In genomic region chr4:143773998-143774898, GRCh38 we compare ENCODE assay signal across 8 cellular contexts.
A peak's percentile ranks its signal among the peaks of the same experiment; 100 is the strongest.
DNase-seq lines count a peak whose midpoint lies in the region; ATAC-seq, FAIRE-seq and TF ChIP-seq lines count a peak whose summit lies in the region.

No MANE protein-coding gene starts in this region.

- FAIRE-seq in A549 (lab: Jason Lieb, UNC), result no peak

- H3K27me3 ChIP-seq in HAP-1 (ENCODE audit: low read depth), result peaks cover 9% of the 10 kb centered on the region; the same call in 1 of the 2 replicates

- CTCF ChIA-PET in A549 (lab: Yijun Ruan, JAX), result interaction anchor here (0.9 kb wide), 2 partner anchors 7 to 10 kb away, joined by 3 to 5 read pairs; no protein-coding TSS in a partner anchor

- POLR2A ChIA-PET in A549 (lab: Yijun Ruan, JAX), result no interaction called here

- peak; percentile 76 to 92 for ATAC-seq in A549

- TF ChIP-seq CTCF in A549 (IDR thresholded peaks at IDR 0.05) (peak; percentile 42; the same call in 2 of the 3 replicates), GM10266 (IDR thresholded peaks at IDR 0.05; ENCODE audit: control insufficient read depth, insufficient read depth, low read depth, missing control alignments) (peak; percentile 86), VCaP (conservative IDR thresholded peaks at IDR 0.05) (peak; percentile 68)

- no peaks in the 10 kb centered on the region for H3K36me3 ChIP-seq in HAP-1 (replicated peaks)

- peak; percentile 1 to 66 for DNase-seq in A549 (ENCODE audit: low read depth in 1 of 2, low spot score in 1 of 2)
- peak; percentile 48 for DNase-seq in GM10266 (ENCODE audit: extremely low spot score)
- peak; percentile 62 to 68 for DNase-seq in HAP-1 (ENCODE audit: low spot score in 2 of 2)
- peak; percentile 43 for DNase-seq in LHCN-M2 (ENCODE audit: low read depth)
- peak; percentile 86 to 87 for DNase-seq in erythroblast (lab: John Stamatoyannopoulos, UW)
- DNase-seq in non-pigmented ciliary epithelial cell (ENCODE audit: low read depth), result peak; percentile 24
- no peak for DNase-seq in cortex of kidney (lab: John Stamatoyannopoulos, UW)

- no peak for TF ChIP-seq EP300 in A549 (IDR thresholded peaks at IDR 0.05)

- peak; percentile 50 to 64 for TF ChIP-seq RAD21 in A549 (conservative IDR thresholded peaks at IDR 0.05 in 1 of 2, IDR thresholded peaks at IDR 0.05 in 1 of 2)

- in situ Hi-C loops in HAP-1 (cut with MboI; ENCODE audit: low sequenced_read_pairs), result no loop called here

- no peak overlapping the region for H3K4me2 ChIP-seq in A549

- TF ChIP-seq POLR2A in A549 (IDR thresholded peaks at IDR 0.05; ENCODE audit: low read length) (no peak), erythroblast (IDR thresholded peaks at IDR 0.05; ENCODE audit: low read length) (no peak)

- 20% methylated on average over 6 of the region's 8 CpGs for WGBS in A549 (ENCODE audit: missing lambda C conversion rate)

- no peak overlapping the region for H3K4me3 ChIP-seq in A549
- H3K4me3 ChIP-seq in HAP-1, result no peak overlapping the region

- no peaks in the 10 kb centered on the region for H3K9me3 ChIP-seq in A549
- H3K9me3 ChIP-seq in HAP-1, result no peaks in the 10 kb centered on the region

- no peaks in the 10 kb centered on the region for H3K4me1 ChIP-seq in A549
- H3K4me1 ChIP-seq in HAP-1, result no peaks in the 10 kb centered on the region

- H3K27ac ChIP-seq in A549, result no peak overlapping the region
- H3K27ac ChIP-seq in VCaP, result no peak overlapping the region

TF ChIP-seq in A549, 52 proteins besides CTCF, POLR2A, EP300 and RAD21:
- TF ChIP-seq FOSL2 (IDR thresholded peaks at IDR 0.05) (no peak), FOSL2 (CRISPR knock-in tag; IDR thresholded peaks at IDR 0.05) (no peak), TP53 (CRISPR knock-in tag; IDR thresholded peaks at IDR 0.05) (no peak), EHF (CRISPR knock-in tag; IDR thresholded peaks at IDR 0.05) (no peak), HEYL (CRISPR knock-in tag; IDR thresholded peaks at IDR 0.05) (no peak)
TF ChIP-seq in A549: peak in this region for 0.
